Comparison of ENCODE assay signal across 9 cellular contexts in genomic region chr22:43228330-43228729, GRCh38. TPM values are rescaled to one million over a fixed set of nuclear protein-coding genes. Genes with fewer than 3 reads are reported as not detected.
DNase-seq lines count a peak whose midpoint lies in the region; ATAC-seq and TF ChIP-seq lines count a peak whose summit lies in the region.
"Had no signal": no experiment of that assay in that cellular context is flagged by ENCODE, and none has a peak within 500 bp of the region (broad histone marks: within the 10 kb centered on the region; RNA-seq: fewer than 3 reads in every experiment).

No MANE protein-coding gene starts in this region.

- ATAC-seq in GM19397 (IDR thresholded peaks at IDR 0.05; ENCODE audit: unreplicated experiment) (no peak), HG03520 (IDR thresholded peaks at IDR 0.05; ENCODE audit: unreplicated experiment) (no peak), HG03135 (IDR thresholded peaks at IDR 0.05; ENCODE audit: unreplicated experiment) (no peak)
- ATAC-seq in effector memory CD8-positive, alpha-beta T cell (replicated peaks): no peak

- DNase-seq in AG04450 (ENCODE audit: low read depth, low spot score): no peak
- DNase-seq in GM12864 (ENCODE audit: low read depth): no peak
- peak; percentile 73 for DNase-seq in SK-MEL-5 (ENCODE audit: low read depth, low spot score)
- peak; percentile 18 for DNase-seq in fibroblast of mammary gland (ENCODE audit: low read depth)
- no peak for DNase-seq in effector memory CD8-positive, alpha-beta T cell

- TF ChIP-seq CTCF in AG04450 (IDR thresholded peaks at IDR 0.05; ENCODE audit: low read depth, low read length) (peak; percentile 30; the same call in 1 of the 2 replicates), GM12864 (IDR thresholded peaks at IDR 0.05; ENCODE audit: low read depth, low read length, missing control alignments) (peak; percentile 29), fibroblast of mammary gland (conservative IDR thresholded peaks at IDR 0.05; ENCODE audit: control insufficient read depth, insufficient read depth, low read depth, low read length) (peak; percentile 35)

- no peaks in the 10 kb centered on the region for H3K9me3 Mint-ChIP-seq in effector memory CD8-positive, alpha-beta T cell

- peaks cover 29% of the 10 kb centered on the region for H3K27me3 ChIP-seq in AG04450 (ENCODE audit: control insufficient read depth, insufficient read depth, low read length)

- H3K4me1 Mint-ChIP-seq in effector memory CD8-positive, alpha-beta T cell (ENCODE audit: low read depth in 2 of 2): peaks cover 4 to 6% of the 10 kb centered on the region in 2 donors

- POLR2A ChIA-PET in AG04450 (lab: Yijun Ruan, JAX): interaction anchor here (0.7 kb wide), 1 partner anchor 8 kb away, joined by 6 read pairs; no protein-coding TSS in a partner anchor

- in situ Hi-C loops in SK-MEL-5 (cut with HindIII; ENCODE audit: low pct_unique_long_range_greater_than_20kb, low sequenced_read_pairs): no loop called here

- no peaks in the 10 kb centered on the region; the same call in 1 of the 2 replicates for H3K9me3 ChIP-seq in AG04450 (ENCODE audit: control insufficient read depth, insufficient read depth, low read length)
- H3K9me3 ChIP-seq: prostate gland had no signal

- H3K27ac Mint-ChIP-seq in effector memory CD8-positive, alpha-beta T cell: no peak overlapping the region

- peaks cover 6 to 63% of the 10 kb centered on the region in 2 donors for H3K27me3 Mint-ChIP-seq in effector memory CD8-positive, alpha-beta T cell

- CTCF ChIA-PET in AG04450 (lab: Charles Lee): interaction anchor here (1.0 to 2.7 kb wide), 5 partner anchors 45 to 161 kb away, joined by 3 to 8 read pairs (median 5); no protein-coding TSS in a partner anchor

- no peak overlapping the region for H3K4me3 Mint-ChIP-seq in effector memory CD8-positive, alpha-beta T cell

- H3K36me3 Mint-ChIP-seq in effector memory CD8-positive, alpha-beta T cell (ENCODE audit: insufficient read depth): no peaks in the 10 kb centered on the region

- H3K27ac ChIP-seq in AG04450 (ENCODE audit: low read depth, low read length): no peak overlapping the region
- H3K27ac ChIP-seq: prostate gland had no signal

- H3K4me3 ChIP-seq in AG04450 (ENCODE audit: low read depth, low read length): no peak overlapping the region
- H3K4me3 ChIP-seq in GM12864 (ENCODE audit: low read depth, low read length): no peak overlapping the region
- H3K4me3 ChIP-seq in fibroblast of mammary gland (ENCODE audit: control insufficient read depth, low read depth, low read length): no peak overlapping the region
- H3K4me3 ChIP-seq: prostate gland had no signal

RNA-seq across cellular contexts. Expression of gene TTLL12, which starts 41.4 kb away (rescaled TPM):
- polyA plus RNA-seq in AG04450 (2011; rRNA removed): 5.7 and 9.0 TPM in 2 replicates
- polyA minus RNA-seq in AG04450 (2011; rRNA and poly(A)+ RNA removed): 6.1 and 10.0 TPM in 2 replicates
- total RNA-seq in SK-MEL-5 (2014; rRNA removed; shearing (Covaris generic)): 68.9 and 79.4 TPM in 2 replicates
- polyA plus RNA-seq in SK-MEL-5 (2015; cell fraction: cytosol; rRNA removed): 127 and 129 TPM in 2 replicates
- polyA plus RNA-seq in SK-MEL-5 (2015; cell fraction: nucleus; rRNA removed): 62.7 and 63.5 TPM in 2 replicates

Comparison
In these comparisons a context has a peak if more than half of its experiments do, and no peak if none do; other contexts are left out.
1. DNase-seq: peak in SK-MEL-5 (single experiment) and fibroblast of mammary gland (single experiment); none in AG04450 (single experiment), GM12864 (single experiment) and effector memory CD8-positive, alpha-beta T cell (0 of 3).
2. Peak in every context shown above with its lines, with median percentiles within 50 percentile points of each other: CTCF ChIP-seq.